In the genomic region with DNA sequence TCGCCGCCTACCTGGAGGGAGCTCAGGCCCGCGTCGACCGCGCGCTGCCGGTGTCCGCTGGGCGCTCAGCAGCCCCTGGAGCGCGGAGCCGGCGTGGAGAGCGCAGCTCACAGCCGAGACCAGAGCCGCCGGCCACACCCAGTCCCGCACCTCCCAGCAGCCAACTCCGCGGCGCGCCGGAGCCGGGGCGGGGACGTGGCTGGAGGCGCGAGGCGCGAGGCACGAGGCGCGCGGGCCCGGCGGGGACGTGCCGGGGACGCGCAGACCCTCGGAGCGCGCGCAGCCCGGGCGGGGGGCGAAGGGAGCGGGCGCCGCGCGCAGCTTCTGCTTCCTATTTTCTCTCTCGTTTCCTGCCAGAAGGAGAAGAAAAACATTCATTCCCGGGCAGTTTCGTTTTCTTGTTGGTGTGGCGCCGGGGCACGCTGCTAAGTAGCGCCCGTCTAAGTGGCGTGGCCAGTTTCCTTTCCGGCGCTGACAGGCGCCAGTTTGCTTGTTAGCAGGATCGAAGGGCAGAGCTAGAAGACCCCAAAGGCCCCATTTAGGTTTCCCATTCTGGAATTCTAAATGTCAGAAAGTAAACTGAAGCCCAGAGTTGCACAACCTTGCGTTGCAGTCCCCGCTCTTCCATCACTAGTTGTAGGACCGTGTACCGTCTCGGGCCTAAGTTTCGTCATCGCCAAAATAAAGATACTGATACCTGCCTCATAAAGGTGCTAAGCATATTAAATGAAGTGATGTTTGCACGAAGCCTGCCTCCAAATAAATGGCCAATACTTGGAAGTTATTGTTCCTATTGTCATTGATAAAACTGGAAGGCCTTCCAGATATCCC, we compare ENCODE assay signal across 8 cellular contexts. TPM values are rescaled to one million over a fixed set of nuclear protein-coding genes. Genes with fewer than 3 reads are reported as not detected.
DNase-seq lines count a peak whose midpoint lies in the region; ATAC-seq and TF ChIP-seq lines count a peak whose summit lies in the region.

A gene (minus strand): TSS at position 136 of the 831 bp plus-strand sequence. CDS start 25,270 bp downstream, outside the sequence.

- H3K4me1 ChIP-seq in OCI-LY7 (ENCODE audit: insufficient read depth, low read length, poor library complexity, severe bottlenecking), result peaks cover 14% of the 10 kb centered on the region
- peaks cover 0 to 10% of the 10 kb centered on the region in 2 donors for H3K4me1 ChIP-seq in naive thymus-derived CD4-positive, alpha-beta T cell (ENCODE audit: control insufficient read depth in 2 of 2, insufficient read depth in 2 of 2, low read length in 2 of 2)
- peaks cover 62% of the 10 kb centered on the region for H3K4me1 ChIP-seq in suprapubic skin

- no peaks in the 10 kb centered on the region for H4K20me1 ChIP-seq in OCI-LY7 (ENCODE audit: insufficient read depth, low read length)

- peak within 1 kb of the TSS; percentile 69 for H3K4me3 ChIP-seq in OCI-LY7 (ENCODE audit: low read depth, low read length, poor library complexity, severe bottlenecking)
- H3K4me3 ChIP-seq in fibroblast of pulmonary artery (replicated peaks; ENCODE audit: low read depth, low read length), result peak within 1 kb of the TSS; percentile 76
- H3K4me3 ChIP-seq in naive thymus-derived CD4-positive, alpha-beta T cell (ENCODE audit: low read length), result peak within 1 kb of the TSS; percentile 39
- H3K4me3 ChIP-seq in suprapubic skin, result peak within 1 kb of the TSS; percentile 83

- H3K27ac ChIP-seq in OCI-LY7 (ENCODE audit: low read depth, low read length, poor library complexity, severe bottlenecking), result no peak within 1 kb of the TSS
- no peak within 1 kb of the TSS for H3K27ac ChIP-seq in naive thymus-derived CD4-positive, alpha-beta T cell (ENCODE audit: low read depth, low read length)
- peak within 1 kb of the TSS; percentile 94 for H3K27ac ChIP-seq in suprapubic skin

- peak within 1 kb of the TSS; percentile 82; the same call in 1 of the 2 replicates for H2AFZ ChIP-seq in OCI-LY7 (ENCODE audit: low read length)

- H3K4me1 Mint-ChIP-seq in activated T-helper 2 cell treated with anti-CD3 and anti-CD28 coated beads, Interferon-gamma antibody, Interleukin-2, Interleukin-4, amounts not matched to agents 10 μg/mL and 5 μg/mL and 100 μg/mL, durations not matched to agents 14 hours and 24 hours and 36 hours (ENCODE audit: low read depth), result peaks cover 25% of the 10 kb centered on the region
- H3K4me1 Mint-ChIP-seq in naive thymus-derived CD4-positive, alpha-beta T cell, result peaks cover 14 to 28% (median 23%) of the 10 kb centered on the region in 7 donors

- intact Hi-C loops in OCI-LY7 (cut with micrococcal nuclease; ENCODE audit: unreplicated experiment), result no loop called here
- intact Hi-C loops in activated T-helper 2 cell treated with anti-CD3 and anti-CD28 coated beads, Interferon-gamma antibody, Interleukin-2, Interleukin-4, amounts not matched to agents 10 μg/mL and 5 μg/mL and 100 μg/mL, durations not matched to agents 14 hours and 24 hours and 36 hours (cut with micrococcal nuclease), result loop anchor here (2.0 to 10.0 kb wide), 4 partner anchors 104 to 305 kb away; a partner anchor contains a TSS
- intact Hi-C loops in naive thymus-derived CD4-positive, alpha-beta T cell (cut with micrococcal nuclease), result loop anchor here (1.0 to 5.0 kb wide), 7 partner anchors 103 to 437 kb away; a partner anchor contains a TSS

- ATAC-seq in GM21529 (IDR thresholded peaks at IDR 0.05; ENCODE audit: unreplicated experiment), result peak; percentile 79
- ATAC-seq in naive thymus-derived CD4-positive, alpha-beta T cell, result peak; percentile 91

- peaks cover 4% of the 10 kb centered on the region in 2 donors for H3K27me3 ChIP-seq in naive thymus-derived CD4-positive, alpha-beta T cell (ENCODE audit: control insufficient read depth in 2 of 2, insufficient read depth in 2 of 2, low read length in 2 of 2)
- H3K27me3 ChIP-seq in suprapubic skin, result no peaks in the 10 kb centered on the region

- TF ChIP-seq CTCF in OCI-LY7 (conservative IDR thresholded peaks at IDR 0.05; ENCODE audit: low read length), result no peak
- no peak for TF ChIP-seq CTCF in fibroblast of pulmonary artery (IDR thresholded peaks at IDR 0.05; ENCODE audit: low read length, missing control alignments)
- no peak for TF ChIP-seq CTCF in suprapubic skin (IDR thresholded peaks at IDR 0.05)

- POLR2A ChIA-PET in OCI-LY7 (lab: Charles Lee), result interaction anchor here (0.7 to 3.3 kb wide), 2 partner anchors 12 to 22 kb away, joined by 3 to 18 read pairs; no protein-coding TSS in a partner anchor
- POLR2A ChIA-PET in naive thymus-derived CD4-positive, alpha-beta T cell (lab: Charles Lee), result no interaction called here

- DNase-seq in DMS79 (lab: John Stamatoyannopoulos, UW), result peak; percentile 26
- DNase-seq in HuH-7 (ENCODE audit: low spot score), result peak; percentile 73
- peak; percentile 64 for DNase-seq in OCI-LY7 (ENCODE audit: low spot score)
- peak; percentile 54 for DNase-seq in activated T-helper 2 cell treated with anti-CD3 and anti-CD28 coated beads, Interferon-gamma antibody, Interleukin-2, Interleukin-4, amounts not matched to agents 10 μg/mL and 5 μg/mL and 100 μg/mL, durations not matched to agents 14 hours and 24 hours and 36 hours (ENCODE audit: low spot score)
- peak; percentile 86 for DNase-seq in fibroblast of pulmonary artery (ENCODE audit: low read depth)
- peak in 8 of 9 donors; percentile 8 to 72 (median 32) for DNase-seq in naive thymus-derived CD4-positive, alpha-beta T cell
- DNase-seq in suprapubic skin (ENCODE audit: low spot score in 2 of 2), result peak; percentile 78 to 84

- no TSS peak for BruUV-seq in OCI-LY7 (replicated peaks; lab: Mats Ljungman, UMichigan)

- peak within 1 kb of the TSS; percentile 77 for H3K4me2 ChIP-seq in OCI-LY7 (ENCODE audit: low read length)

- no peaks in the 10 kb centered on the region for H3K9me2 ChIP-seq in OCI-LY7 (ENCODE audit: insufficient read depth, low read length)

- peak in 1 of 2 donors; percentile 57 for TF ChIP-seq POLR2A in suprapubic skin (IDR thresholded peaks at IDR 0.05)

- H3K9me3 Mint-ChIP-seq in activated T-helper 2 cell treated with anti-CD3 and anti-CD28 coated beads, Interferon-gamma antibody, Interleukin-2, Interleukin-4, amounts not matched to agents 10 μg/mL and 5 μg/mL and 100 μg/mL, durations not matched to agents 14 hours and 24 hours and 36 hours, result no peaks in the 10 kb centered on the region
- H3K9me3 Mint-ChIP-seq in naive thymus-derived CD4-positive, alpha-beta T cell, result peaks cover 0 to 5% (median 0%) of the 10 kb centered on the region in 11 donors

- WGBS in suprapubic skin, result 2% methylated on average over 35 of the region's 75 CpGs

- no peaks in the 10 kb centered on the region for H3K79me2 ChIP-seq in OCI-LY7 (ENCODE audit: insufficient read depth, low read depth, low read length)

- CTCF ChIA-PET in OCI-LY7 (lab: Charles Lee; ENCODE audit: unreplicated experiment), result no interaction called here
- CTCF ChIA-PET in naive thymus-derived CD4-positive, alpha-beta T cell (lab: Charles Lee), result no interaction called here

- H3K27me3 Mint-ChIP-seq in activated T-helper 2 cell treated with anti-CD3 and anti-CD28 coated beads, Interferon-gamma antibody, Interleukin-2, Interleukin-4, amounts not matched to agents 10 μg/mL and 5 μg/mL and 100 μg/mL, durations not matched to agents 14 hours and 24 hours and 36 hours (ENCODE audit: low read depth), result peaks cover 77% of the 10 kb centered on the region
- H3K27me3 Mint-ChIP-seq in naive thymus-derived CD4-positive, alpha-beta T cell, result peaks cover 57 to 87% (median 75%) of the 10 kb centered on the region in 5 donors

- H3K36me3 Mint-ChIP-seq in activated T-helper 2 cell treated with anti-CD3 and anti-CD28 coated beads, Interferon-gamma antibody, Interleukin-2, Interleukin-4, amounts not matched to agents 10 μg/mL and 5 μg/mL and 100 μg/mL, durations not matched to agents 14 hours and 24 hours and 36 hours (ENCODE audit: low read depth), result peaks cover 2% of the 10 kb centered on the region
- peaks cover 0 to 9% (median 0%) of the 10 kb centered on the region in 5 donors for H3K36me3 Mint-ChIP-seq in naive thymus-derived CD4-positive, alpha-beta T cell

- TF ChIP-seq EP300 in suprapubic skin (IDR thresholded peaks at IDR 0.05), result no peak

- H3K27ac Mint-ChIP-seq in activated T-helper 2 cell treated with anti-CD3 and anti-CD28 coated beads, Interferon-gamma antibody, Interleukin-2, Interleukin-4, amounts not matched to agents 10 μg/mL and 5 μg/mL and 100 μg/mL, durations not matched to agents 14 hours and 24 hours and 36 hours, result peak within 1 kb of the TSS; percentile 85
- peak within 1 kb of the TSS in 2 of 9 donors; percentile 62 to 84 for H3K27ac Mint-ChIP-seq in naive thymus-derived CD4-positive, alpha-beta T cell

- no peaks in the 10 kb centered on the region for H3K36me3 ChIP-seq in OCI-LY7 (ENCODE audit: insufficient read depth, low read length)
- no peaks in the 10 kb centered on the region for H3K36me3 ChIP-seq in naive thymus-derived CD4-positive, alpha-beta T cell (ENCODE audit: control insufficient read depth in 2 of 3, insufficient read depth in 3 of 3, low read length in 3 of 3)
- no peaks in the 10 kb centered on the region for H3K36me3 ChIP-seq in suprapubic skin

- H3K9me3 ChIP-seq in OCI-LY7 (ENCODE audit: low read length) (no peaks in the 10 kb centered on the region), suprapubic skin (no peaks in the 10 kb centered on the region)
- no peaks in the 10 kb centered on the region for H3K9me3 ChIP-seq in naive thymus-derived CD4-positive, alpha-beta T cell (ENCODE audit: control insufficient read depth in 2 of 3, low read length in 3 of 3)

- peak within 1 kb of the TSS; percentile 83 for H3K4me3 Mint-ChIP-seq in activated T-helper 2 cell treated with anti-CD3 and anti-CD28 coated beads, Interferon-gamma antibody, Interleukin-2, Interleukin-4, amounts not matched to agents 10 μg/mL and 5 μg/mL and 100 μg/mL, durations not matched to agents 14 hours and 24 hours and 36 hours (ENCODE audit: low read depth)
- H3K4me3 Mint-ChIP-seq in naive thymus-derived CD4-positive, alpha-beta T cell, result peak within 1 kb of the TSS; percentile 77 to 90 (median 86)

RNA-seq across cellular contexts. Expression of the gene that starts here (rescaled TPM):
- total RNA-seq in OCI-LY7 (2014; rRNA removed; shearing (Covaris generic)), result 3.0 and 3.7 TPM in 2 replicates
- total RNA-seq in OCI-LY7 (2022) (9.5 and 16.2 TPM in 2 replicates), suprapubic skin (10 to 100 TPM; 70.5 to 91.1 (median 83.4) TPM)
- 12.0 and 13.9 TPM in 2 replicates for total RNA-seq in activated T-helper 2 cell treated with anti-CD3 and anti-CD28 coated beads, Interferon-gamma antibody, Interleukin-2, Interleukin-4, amounts not matched to agents 10 μg/mL and 5 μg/mL and 100 μg/mL, durations not matched to agents 14 hours and 24 hours and 36 hours
- 10 to 100 TPM in 2 of 5 experiments, 1 to 10 TPM in 3; 1.1 to 11.3 (median 2.1) TPM for total RNA-seq in naive thymus-derived CD4-positive, alpha-beta T cell
- under 1 TPM; 0.12 to 0.24 TPM for polyA plus RNA-seq in naive thymus-derived CD4-positive, alpha-beta T cell

Comparison
In these comparisons a context has a peak if more than half of its experiments do, and no peak if none do; other contexts are left out.
1. DNase-seq: peak in every context shown above with its lines; median percentile 86 in fibroblast of pulmonary artery; 81 in suprapubic skin; 73 in HuH-7; 64 in OCI-LY7; 54 in activated T-helper 2 cell treated with anti-CD3 and anti-CD28 coated beads, Interferon-gamma antibody, Interleukin-2, Interleukin-4, amounts not matched to agents 10 μg/mL and 5 μg/mL and 100 μg/mL, durations not matched to agents 14 hours and 24 hours and 36 hours; 32 in naive thymus-derived CD4-positive, alpha-beta T cell; 26 in DMS79.